ENCODE assay signal across 1 cellular context in the genomic region with DNA sequence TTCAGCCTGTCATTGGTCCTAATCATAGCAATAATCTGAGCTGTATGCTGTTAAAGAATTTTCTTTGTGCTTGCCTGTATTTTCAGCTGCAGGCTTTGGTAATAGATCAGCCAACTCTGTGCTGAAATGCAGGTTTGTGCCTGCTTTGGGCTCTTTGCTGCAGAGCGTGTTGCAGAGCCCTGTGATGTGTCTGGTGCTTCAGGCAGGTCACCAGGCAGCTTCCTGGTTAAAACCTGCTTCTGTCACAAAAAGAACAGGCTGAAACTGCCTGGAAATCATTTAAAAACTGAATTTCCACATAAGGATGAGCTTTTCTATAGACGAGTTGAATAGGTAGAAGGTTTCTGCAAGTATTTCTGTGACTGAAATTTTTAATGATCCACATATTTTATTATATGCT.
TF ChIP-seq lines count a peak whose summit lies in the region.

No MANE protein-coding gene starts in this region.

TF ChIP-seq in GM23338, 12 proteins besides CTCF, POLR2A, EP300 and RAD21 (continued from another document):
- TF ChIP-seq, protein P1, sequence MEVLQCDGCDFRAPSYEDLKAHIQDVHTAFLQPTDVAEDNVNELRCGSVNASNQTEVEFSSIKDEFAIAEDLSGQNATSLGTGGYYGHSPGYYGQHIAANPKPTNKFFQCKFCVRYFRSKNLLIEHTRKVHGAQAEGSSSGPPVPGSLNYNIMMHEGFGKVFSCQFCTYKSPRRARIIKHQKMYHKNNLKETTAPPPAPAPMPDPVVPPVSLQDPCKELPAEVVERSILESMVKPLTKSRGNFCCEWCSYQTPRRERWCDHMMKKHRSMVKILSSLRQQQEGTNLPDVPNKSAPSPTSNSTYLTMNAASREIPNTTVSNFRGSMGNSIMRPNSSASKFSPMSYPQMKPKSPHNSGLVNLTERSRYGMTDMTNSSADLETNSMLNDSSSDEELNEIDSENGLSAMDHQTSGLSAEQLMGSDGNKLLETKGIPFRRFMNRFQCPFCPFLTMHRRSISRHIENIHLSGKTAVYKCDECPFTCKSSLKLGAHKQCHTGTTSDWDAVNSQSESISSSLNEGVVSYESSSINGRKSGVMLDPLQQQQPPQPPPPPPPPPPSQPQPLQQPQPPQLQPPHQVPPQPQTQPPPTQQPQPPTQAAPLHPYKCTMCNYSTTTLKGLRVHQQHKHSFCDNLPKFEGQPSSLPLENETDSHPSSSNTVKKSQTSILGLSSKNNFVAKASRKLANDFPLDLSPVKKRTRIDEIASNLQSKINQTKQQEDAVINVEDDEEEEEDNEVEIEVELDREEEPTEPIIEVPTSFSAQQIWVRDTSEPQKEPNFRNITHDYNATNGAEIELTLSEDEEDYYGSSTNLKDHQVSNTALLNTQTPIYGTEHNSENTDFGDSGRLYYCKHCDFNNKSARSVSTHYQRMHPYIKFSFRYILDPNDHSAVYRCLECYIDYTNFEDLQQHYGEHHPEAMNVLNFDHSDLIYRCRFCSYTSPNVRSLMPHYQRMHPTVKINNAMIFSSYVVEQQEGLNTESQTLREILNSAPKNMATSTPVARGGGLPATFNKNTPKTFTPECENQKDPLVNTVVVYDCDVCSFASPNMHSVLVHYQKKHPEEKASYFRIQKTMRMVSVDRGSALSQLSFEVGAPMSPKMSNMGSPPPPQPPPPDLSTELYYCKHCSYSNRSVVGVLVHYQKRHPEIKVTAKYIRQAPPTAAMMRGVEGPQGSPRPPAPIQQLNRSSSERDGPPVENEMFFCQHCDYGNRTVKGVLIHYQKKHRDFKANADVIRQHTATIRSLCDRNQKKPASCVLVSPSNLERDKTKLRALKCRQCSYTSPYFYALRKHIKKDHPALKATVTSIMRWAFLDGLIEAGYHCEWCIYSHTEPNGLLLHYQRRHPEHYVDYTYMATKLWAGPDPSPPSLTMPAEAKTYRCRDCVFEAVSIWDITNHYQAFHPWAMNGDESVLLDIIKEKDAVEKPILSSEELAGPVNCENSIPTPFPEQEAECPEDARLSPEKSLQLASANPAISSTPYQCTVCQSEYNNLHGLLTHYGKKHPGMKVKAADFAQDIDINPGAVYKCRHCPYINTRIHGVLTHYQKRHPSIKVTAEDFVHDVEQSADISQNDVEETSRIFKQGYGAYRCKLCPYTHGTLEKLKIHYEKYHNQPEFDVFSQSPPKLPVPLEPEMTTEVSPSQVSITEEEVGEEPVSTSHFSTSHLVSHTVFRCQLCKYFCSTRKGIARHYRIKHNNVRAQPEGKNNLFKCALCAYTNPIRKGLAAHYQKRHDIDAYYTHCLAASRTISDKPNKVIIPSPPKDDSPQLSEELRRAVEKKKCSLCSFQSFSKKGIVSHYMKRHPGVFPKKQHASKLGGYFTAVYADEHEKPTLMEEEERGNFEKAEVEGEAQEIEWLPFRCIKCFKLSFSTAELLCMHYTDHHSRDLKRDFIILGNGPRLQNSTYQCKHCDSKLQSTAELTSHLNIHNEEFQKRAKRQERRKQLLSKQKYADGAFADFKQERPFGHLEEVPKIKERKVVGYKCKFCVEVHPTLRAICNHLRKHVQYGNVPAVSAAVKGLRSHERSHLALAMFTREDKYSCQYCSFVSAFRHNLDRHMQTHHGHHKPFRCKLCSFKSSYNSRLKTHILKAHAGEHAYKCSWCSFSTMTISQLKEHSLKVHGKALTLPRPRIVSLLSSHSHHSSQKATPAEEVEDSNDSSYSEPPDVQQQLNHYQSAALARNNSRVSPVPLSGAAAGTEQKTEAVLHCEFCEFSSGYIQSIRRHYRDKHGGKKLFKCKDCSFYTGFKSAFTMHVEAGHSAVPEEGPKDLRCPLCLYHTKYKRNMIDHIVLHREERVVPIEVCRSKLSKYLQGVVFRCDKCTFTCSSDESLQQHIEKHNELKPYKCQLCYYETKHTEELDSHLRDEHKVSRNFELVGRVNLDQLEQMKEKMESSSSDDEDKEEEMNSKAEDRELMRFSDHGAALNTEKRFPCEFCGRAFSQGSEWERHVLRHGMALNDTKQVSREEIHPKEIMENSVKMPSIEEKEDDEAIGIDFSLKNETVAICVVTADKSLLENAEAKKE (CRISPR knock-in tag; IDR thresholded peaks at IDR 0.05), result no peak
- TF ChIP-seq NANOG (IDR thresholded peaks at IDR 0.05; ENCODE audit: borderline replicate concordance) (no peak), ZNF331 (CRISPR knock-in tag; IDR thresholded peaks at IDR 0.05; ENCODE audit: low read depth) (no peak), STAT1 (IDR thresholded peaks at IDR 0.05; ENCODE audit: unreplicated experiment) (no peak), POLR2AphosphoS5 (IDR thresholded peaks at IDR 0.05; ENCODE audit: low read depth) (no peak), EZH2phosphoT487 (IDR thresholded peaks at IDR 0.05; ENCODE audit: unreplicated experiment) (no peak), ZNF114 (CRISPR knock-in tag; IDR thresholded peaks at IDR 0.05) (no peak), JUNB (IDR thresholded peaks at IDR 0.05; ENCODE audit: unreplicated experiment) (no peak), CREB1 (CRISPR knock-in tag; IDR thresholded peaks at IDR 0.05; ENCODE audit: low read depth) (no peak)
- TF ChIP-seq, protein P2, sequence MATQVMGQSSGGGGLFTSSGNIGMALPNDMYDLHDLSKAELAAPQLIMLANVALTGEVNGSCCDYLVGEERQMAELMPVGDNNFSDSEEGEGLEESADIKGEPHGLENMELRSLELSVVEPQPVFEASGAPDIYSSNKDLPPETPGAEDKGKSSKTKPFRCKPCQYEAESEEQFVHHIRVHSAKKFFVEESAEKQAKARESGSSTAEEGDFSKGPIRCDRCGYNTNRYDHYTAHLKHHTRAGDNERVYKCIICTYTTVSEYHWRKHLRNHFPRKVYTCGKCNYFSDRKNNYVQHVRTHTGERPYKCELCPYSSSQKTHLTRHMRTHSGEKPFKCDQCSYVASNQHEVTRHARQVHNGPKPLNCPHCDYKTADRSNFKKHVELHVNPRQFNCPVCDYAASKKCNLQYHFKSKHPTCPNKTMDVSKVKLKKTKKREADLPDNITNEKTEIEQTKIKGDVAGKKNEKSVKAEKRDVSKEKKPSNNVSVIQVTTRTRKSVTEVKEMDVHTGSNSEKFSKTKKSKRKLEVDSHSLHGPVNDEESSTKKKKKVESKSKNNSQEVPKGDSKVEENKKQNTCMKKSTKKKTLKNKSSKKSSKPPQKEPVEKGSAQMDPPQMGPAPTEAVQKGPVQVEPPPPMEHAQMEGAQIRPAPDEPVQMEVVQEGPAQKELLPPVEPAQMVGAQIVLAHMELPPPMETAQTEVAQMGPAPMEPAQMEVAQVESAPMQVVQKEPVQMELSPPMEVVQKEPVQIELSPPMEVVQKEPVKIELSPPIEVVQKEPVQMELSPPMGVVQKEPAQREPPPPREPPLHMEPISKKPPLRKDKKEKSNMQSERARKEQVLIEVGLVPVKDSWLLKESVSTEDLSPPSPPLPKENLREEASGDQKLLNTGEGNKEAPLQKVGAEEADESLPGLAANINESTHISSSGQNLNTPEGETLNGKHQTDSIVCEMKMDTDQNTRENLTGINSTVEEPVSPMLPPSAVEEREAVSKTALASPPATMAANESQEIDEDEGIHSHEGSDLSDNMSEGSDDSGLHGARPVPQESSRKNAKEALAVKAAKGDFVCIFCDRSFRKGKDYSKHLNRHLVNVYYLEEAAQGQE (IDR thresholded peaks at IDR 0.05; ENCODE audit: unreplicated experiment), result no peak
- TF ChIP-seq, protein P3, sequence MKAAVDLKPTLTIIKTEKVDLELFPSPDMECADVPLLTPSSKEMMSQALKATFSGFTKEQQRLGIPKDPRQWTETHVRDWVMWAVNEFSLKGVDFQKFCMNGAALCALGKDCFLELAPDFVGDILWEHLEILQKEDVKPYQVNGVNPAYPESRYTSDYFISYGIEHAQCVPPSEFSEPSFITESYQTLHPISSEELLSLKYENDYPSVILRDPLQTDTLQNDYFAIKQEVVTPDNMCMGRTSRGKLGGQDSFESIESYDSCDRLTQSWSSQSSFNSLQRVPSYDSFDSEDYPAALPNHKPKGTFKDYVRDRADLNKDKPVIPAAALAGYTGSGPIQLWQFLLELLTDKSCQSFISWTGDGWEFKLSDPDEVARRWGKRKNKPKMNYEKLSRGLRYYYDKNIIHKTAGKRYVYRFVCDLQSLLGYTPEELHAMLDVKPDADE (IDR thresholded peaks at IDR 0.05), result no peak
